ENCODE assay signal across 27 cellular contexts in genomic region chr2:233133239-233133638, GRCh38.
DNase-seq lines count a peak whose midpoint lies in the region; ATAC-seq and TF ChIP-seq lines count a peak whose summit lies in the region.
"Had no signal": no experiment of that assay in that cellular context is flagged by ENCODE, and none has a peak within 500 bp of the region (broad histone marks: within the 10 kb centered on the region; RNA-seq: fewer than 3 reads in every experiment).

No MANE protein-coding gene starts in this region.

- 93 to 98% methylated on average over 1 of the region's 1 CpG for WGBS in endodermal cell (ENCODE audit: insufficient coverage in 1 of 2, insufficient read length in 1 of 2), 2 experiments

- H3K36me3 ChIP-seq in CD4-positive, CD25-positive, alpha-beta regulatory T cell (ENCODE audit: control insufficient read depth, insufficient read depth, low read length), result peaks cover 81% of the 10 kb centered on the region
- no peaks in the 10 kb centered on the region for H3K36me3 ChIP-seq in endodermal cell (ENCODE audit: control insufficient read depth, insufficient read depth, low read length)
- H3K36me3 ChIP-seq: pancreas, uterus, WERI-Rb-1 had no signal

- no peak for ATAC-seq in activated CD8-positive, alpha-beta T cell treated with anti-CD3 and anti-CD28 coated beads, Interleukin-2, amount 10 ng/mL, durations not matched to agents 7 days and 5 days
- no peak for ATAC-seq in activated CD8-positive, alpha-beta T cell treated with anti-CD3 and anti-CD28 coated beads for 36 hours
- ATAC-seq in CD4-positive, CD25-positive, alpha-beta regulatory T cell (ENCODE audit: low read depth in 2 of 2), result no peak
- no peak for ATAC-seq in effector memory CD8-positive, alpha-beta T cell (replicated peaks)
- no peak for ATAC-seq in natural killer cell treated with Interleukin-12 subunit alpha and Interleukin-12 subunit beta and Interleukin-15 and Interleukin-18, amount 100 ng/mL, for 72 hours
- ATAC-seq: left lung, pancreas had no signal

- CTCF ChIA-PET in activated CD8-positive, alpha-beta T cell treated with anti-CD3 and anti-CD28 coated beads, Interleukin-2, amount 10 ng/mL, durations not matched to agents 7 days and 5 days (lab: Charles Lee), result no interaction called here
- CTCF ChIA-PET in activated CD8-positive, alpha-beta T cell treated with anti-CD3 and anti-CD28 coated beads for 36 hours (lab: Charles Lee), result no interaction called here

- POLR2A ChIA-PET in activated CD8-positive, alpha-beta T cell treated with anti-CD3 and anti-CD28 coated beads, Interleukin-2, amount 10 ng/mL, durations not matched to agents 7 days and 5 days (lab: Charles Lee), result interaction anchor here (1.0 kb wide), 1 partner anchor 69 kb away, joined by 3 read pairs; no protein-coding TSS in a partner anchor
- POLR2A ChIA-PET in activated CD8-positive, alpha-beta T cell treated with anti-CD3 and anti-CD28 coated beads for 36 hours (lab: Charles Lee), result no interaction called here

- H3K4me3 ChIP-seq in CD4-positive, CD25-positive, alpha-beta regulatory T cell (ENCODE audit: low read depth, low read length), result no peak overlapping the region
- no peak overlapping the region for H3K4me3 ChIP-seq in endodermal cell (ENCODE audit: low read length)
- H3K4me3 ChIP-seq: left lung, pancreas, smooth muscle cell, stomach, uterus had no signal

- H3K9me3 Mint-ChIP-seq in activated CD8-positive, alpha-beta T cell treated with anti-CD3 and anti-CD28 coated beads, Interleukin-2, amount 10 ng/mL, durations not matched to agents 7 days and 5 days (ENCODE audit: insufficient read depth), result peaks cover 11% of the 10 kb centered on the region
- peaks cover 7% of the 10 kb centered on the region for H3K9me3 Mint-ChIP-seq in activated CD8-positive, alpha-beta T cell treated with anti-CD3 and anti-CD28 coated beads for 36 hours
- H3K9me3 Mint-ChIP-seq in CD4-positive, CD25-positive, alpha-beta regulatory T cell, result peaks cover 0 to 6% (median 3%) of the 10 kb centered on the region in 7 donors
- no peaks in the 10 kb centered on the region for H3K9me3 Mint-ChIP-seq in effector memory CD8-positive, alpha-beta T cell
- no peaks in the 10 kb centered on the region for H3K9me3 Mint-ChIP-seq in natural killer cell treated with Interleukin-12 subunit alpha and Interleukin-12 subunit beta and Interleukin-15 and Interleukin-18, amount 100 ng/mL, for 72 hours
- peaks cover 7% of the 10 kb centered on the region for H3K9me3 Mint-ChIP-seq in endodermal cell
- H3K9me3 Mint-ChIP-seq: CD4-positive, alpha-beta T cell; HFFc6 had no signal

- intact Hi-C loops in activated CD8-positive, alpha-beta T cell treated with anti-CD3 and anti-CD28 coated beads for 36 hours (cut with micrococcal nuclease), result no loop called here

- peaks cover 77% of the 10 kb centered on the region for H3K36me3 Mint-ChIP-seq in activated CD8-positive, alpha-beta T cell treated with anti-CD3 and anti-CD28 coated beads, Interleukin-2, amount 10 ng/mL, durations not matched to agents 7 days and 5 days (ENCODE audit: low read depth)
- H3K36me3 Mint-ChIP-seq in activated CD8-positive, alpha-beta T cell treated with anti-CD3 and anti-CD28 coated beads for 36 hours (ENCODE audit: low read depth), result peaks cover 56% of the 10 kb centered on the region
- H3K36me3 Mint-ChIP-seq in CD4-positive, CD25-positive, alpha-beta regulatory T cell, result peaks cover 57% of the 10 kb centered on the region
- H3K36me3 Mint-ChIP-seq in effector memory CD8-positive, alpha-beta T cell (ENCODE audit: insufficient read depth), result peaks cover 85% of the 10 kb centered on the region
- H3K36me3 Mint-ChIP-seq in natural killer cell treated with Interleukin-12 subunit alpha and Interleukin-12 subunit beta and Interleukin-15 and Interleukin-18, amount 100 ng/mL, for 72 hours, result peaks cover 46% of the 10 kb centered on the region
- H3K36me3 Mint-ChIP-seq in endodermal cell (ENCODE audit: low read depth), result peaks cover 4% of the 10 kb centered on the region
- H3K36me3 Mint-ChIP-seq: mesothelial cell of epicardium had no signal

- H3K27me3 Mint-ChIP-seq in activated CD8-positive, alpha-beta T cell treated with anti-CD3 and anti-CD28 coated beads, Interleukin-2, amount 10 ng/mL, durations not matched to agents 7 days and 5 days (ENCODE audit: low read depth), result no peaks in the 10 kb centered on the region
- H3K27me3 Mint-ChIP-seq in activated CD8-positive, alpha-beta T cell treated with anti-CD3 and anti-CD28 coated beads for 36 hours, result no peaks in the 10 kb centered on the region
- no peaks in the 10 kb centered on the region for H3K27me3 Mint-ChIP-seq in CD4-positive, CD25-positive, alpha-beta regulatory T cell
- H3K27me3 Mint-ChIP-seq in effector memory CD8-positive, alpha-beta T cell, result no peaks in the 10 kb centered on the region
- no peaks in the 10 kb centered on the region for H3K27me3 Mint-ChIP-seq in natural killer cell treated with Interleukin-12 subunit alpha and Interleukin-12 subunit beta and Interleukin-15 and Interleukin-18, amount 100 ng/mL, for 72 hours
- H3K27me3 Mint-ChIP-seq in endodermal cell (ENCODE audit: insufficient read depth), result peaks cover 1% of the 10 kb centered on the region
- H3K27me3 Mint-ChIP-seq: CD4-positive, alpha-beta T cell had no signal

- no peak for DNase-seq in activated CD8-positive, alpha-beta T cell treated with anti-CD3 and anti-CD28 coated beads, Interleukin-2, amount 10 ng/mL, durations not matched to agents 7 days and 5 days
- no peak for DNase-seq in activated CD8-positive, alpha-beta T cell treated with anti-CD3 and anti-CD28 coated beads for 36 hours
- DNase-seq in CD4-positive, CD25-positive, alpha-beta regulatory T cell, result no peak
- no peak for DNase-seq in effector memory CD8-positive, alpha-beta T cell
- DNase-seq in natural killer cell treated with Interleukin-12 subunit alpha and Interleukin-12 subunit beta and Interleukin-15 and Interleukin-18, amount 100 ng/mL, for 72 hours (ENCODE audit: low spot score), result no peak
- DNase-seq in endodermal cell (no peak), iPS-NIHi11 (ENCODE audit: low spot score) (no peak), NOMO-1 treated with dmso at 0.1 percent for 144 hours (lab: John Stamatoyannopoulos, UW; ENCODE audit: unreplicated experiment) (no peak)
- DNase-seq: activated CD4-positive, alpha-beta T cell treated with anti-CD3 and anti-CD28 coated beads for 48 hours; activated naive CD4-positive, alpha-beta T cell treated with anti-CD3 and anti-CD28 coated beads, Interleukin-2, amount 50 U/mL, for 16 hours; CD4-positive, alpha-beta T cell; effector CD4-positive, alpha-beta T cell; GOT3; HFFc6; left lung; NCI-H1092; NCI-H1694; NCI-H446 treated with DMSO at 0.1 percent for 48 hours; NCI-H774; pancreas; stimulated activated CD4-positive, alpha-beta T cell treated with anti-CD3 and anti-CD28 coated beads, Interleukin-1b, Interleukin-23, amount 100 ng/mL, for 48 hours; stomach; uterus; WERI-Rb-1 had no signal

- H3K27ac Mint-ChIP-seq in activated CD8-positive, alpha-beta T cell treated with anti-CD3 and anti-CD28 coated beads, Interleukin-2, amount 10 ng/mL, durations not matched to agents 7 days and 5 days, result peak overlapping the region; percentile 61
- H3K27ac Mint-ChIP-seq in activated CD8-positive, alpha-beta T cell treated with anti-CD3 and anti-CD28 coated beads for 36 hours, result no peak overlapping the region
- H3K27ac Mint-ChIP-seq in CD4-positive, CD25-positive, alpha-beta regulatory T cell, result peak overlapping the region; percentile 64 to 65 (median 65)
- peak overlapping the region; percentile 41 to 86 for H3K27ac Mint-ChIP-seq in effector memory CD8-positive, alpha-beta T cell
- H3K27ac Mint-ChIP-seq in natural killer cell treated with Interleukin-12 subunit alpha and Interleukin-12 subunit beta and Interleukin-15 and Interleukin-18, amount 100 ng/mL, for 72 hours, result peak overlapping the region; percentile 73 to 89
- H3K27ac Mint-ChIP-seq in endodermal cell, result no peak overlapping the region
- H3K27ac Mint-ChIP-seq: HFFc6, mesothelial cell of epicardium, nephron had no signal

- TF ChIP-seq CTCF in activated CD8-positive, alpha-beta T cell treated with anti-CD3 and anti-CD28 coated beads for 36 hours (IDR thresholded peaks at IDR 0.05), result no peak
- TF ChIP-seq CTCF in endodermal cell (conservative IDR thresholded peaks at IDR 0.05), result no peak

- H3K9ac ChIP-seq in endodermal cell (ENCODE audit: extremely low read depth, low read length, poor library complexity, severe bottlenecking), result no peak overlapping the region

- H3K9me3 ChIP-seq in CD4-positive, CD25-positive, alpha-beta regulatory T cell (ENCODE audit: control insufficient read depth in 2 of 2, low read length in 2 of 2), result peaks cover 0 to 6% of the 10 kb centered on the region in 2 experiments
- peaks cover 14% of the 10 kb centered on the region for H3K9me3 ChIP-seq in endodermal cell (ENCODE audit: control insufficient read depth, low read length)
- H3K9me3 ChIP-seq: pancreas, uterus had no signal

- no peak overlapping the region for H3K27ac ChIP-seq in CD4-positive, CD25-positive, alpha-beta regulatory T cell (ENCODE audit: insufficient read depth, low read length, poor library complexity, severe bottlenecking)
- H3K27ac ChIP-seq in endodermal cell (ENCODE audit: low read depth, low read length), result no peak overlapping the region
- H3K27ac ChIP-seq: left lung, pancreas, stomach, uterus, WERI-Rb-1 had no signal

- H3K4me1 Mint-ChIP-seq in activated CD8-positive, alpha-beta T cell treated with anti-CD3 and anti-CD28 coated beads, Interleukin-2, amount 10 ng/mL, durations not matched to agents 7 days and 5 days (ENCODE audit: low read depth), result peaks cover 43% of the 10 kb centered on the region
- peaks cover 17% of the 10 kb centered on the region for H3K4me1 Mint-ChIP-seq in activated CD8-positive, alpha-beta T cell treated with anti-CD3 and anti-CD28 coated beads for 36 hours (ENCODE audit: low read depth)
- peaks cover 6 to 30% (median 10%) of the 10 kb centered on the region in 4 donors for H3K4me1 Mint-ChIP-seq in CD4-positive, CD25-positive, alpha-beta regulatory T cell
- peaks cover 26 to 36% of the 10 kb centered on the region in 2 donors for H3K4me1 Mint-ChIP-seq in effector memory CD8-positive, alpha-beta T cell (ENCODE audit: low read depth in 2 of 2)
- peaks cover 39 to 46% of the 10 kb centered on the region in 2 donors for H3K4me1 Mint-ChIP-seq in natural killer cell treated with Interleukin-12 subunit alpha and Interleukin-12 subunit beta and Interleukin-15 and Interleukin-18, amount 100 ng/mL, for 72 hours (ENCODE audit: low read depth in 2 of 2)
- H3K4me1 Mint-ChIP-seq in endodermal cell, result peaks cover 14% of the 10 kb centered on the region
- H3K4me1 Mint-ChIP-seq: nephron had no signal

- H3K4me3 Mint-ChIP-seq in activated CD8-positive, alpha-beta T cell treated with anti-CD3 and anti-CD28 coated beads, Interleukin-2, amount 10 ng/mL, durations not matched to agents 7 days and 5 days, result no peak overlapping the region
- no peak overlapping the region for H3K4me3 Mint-ChIP-seq in activated CD8-positive, alpha-beta T cell treated with anti-CD3 and anti-CD28 coated beads for 36 hours
- peak overlapping the region in 1 of 4 donors; percentile 22 for H3K4me3 Mint-ChIP-seq in CD4-positive, CD25-positive, alpha-beta regulatory T cell
- H3K4me3 Mint-ChIP-seq in effector memory CD8-positive, alpha-beta T cell, result no peak overlapping the region
- H3K4me3 Mint-ChIP-seq in natural killer cell treated with Interleukin-12 subunit alpha and Interleukin-12 subunit beta and Interleukin-15 and Interleukin-18, amount 100 ng/mL, for 72 hours, result no peak overlapping the region
- H3K4me3 Mint-ChIP-seq in endodermal cell, result no peak overlapping the region
- H3K4me3 Mint-ChIP-seq: CD4-positive, alpha-beta T cell; HFFc6; mesothelial cell of epicardium; nephron had no signal

- H3K27me3 ChIP-seq in CD4-positive, CD25-positive, alpha-beta regulatory T cell (ENCODE audit: control insufficient read depth, insufficient read depth, low read length), result no peaks in the 10 kb centered on the region
- no peaks in the 10 kb centered on the region for H3K27me3 ChIP-seq in endodermal cell (ENCODE audit: control insufficient read depth, insufficient read depth, low read length, poor library complexity, severe bottlenecking)
- H3K27me3 ChIP-seq: left lung, pancreas, uterus had no signal

- H3K4me1 ChIP-seq in CD4-positive, CD25-positive, alpha-beta regulatory T cell (ENCODE audit: control insufficient read depth, insufficient read depth, low read length, poor library complexity, severe bottlenecking), result peaks cover 5% of the 10 kb centered on the region
- no peaks in the 10 kb centered on the region for H3K4me1 ChIP-seq in endodermal cell (ENCODE audit: control insufficient read depth, insufficient read depth, low read length)
- H3K4me1 ChIP-seq: left lung, pancreas, uterus had no signal

Comparison
In these comparisons a context has a peak if more than half of its experiments do, and no peak if none do; other contexts are left out.
1. H3K27ac Mint-ChIP-seq: peak in activated CD8-positive, alpha-beta T cell treated with anti-CD3 and anti-CD28 coated beads, Interleukin-2, amount 10 ng/mL, durations not matched to agents 7 days and 5 days (single experiment), CD4-positive, CD25-positive, alpha-beta regulatory T cell (3 of 3), effector memory CD8-positive, alpha-beta T cell (2 of 2) and natural killer cell treated with Interleukin-12 subunit alpha and Interleukin-12 subunit beta and Interleukin-15 and Interleukin-18, amount 100 ng/mL, for 72 hours (2 of 2); none in activated CD8-positive, alpha-beta T cell treated with anti-CD3 and anti-CD28 coated beads for 36 hours (single experiment) and endodermal cell (single experiment).